Comparison of ENCODE assay signal across 1 cellular context in genomic region chr6:135497412-135498177, GRCh38.
TF ChIP-seq lines count a peak whose summit lies in the region.

AHI1 (minus strand) TSS chr6:135497740; CDS start chr6:135492237, 5,503 bp downstream.

TF ChIP-seq in K562, 482 proteins besides CTCF, POLR2A, EP300 and RAD21 (continued from another document and continues in another):
- TF ChIP-seq USF2 (CRISPR knock-in tag; IDR thresholded peaks at IDR 0.05): no peak
- no peak for TF ChIP-seq ZNF785 (CRISPR knock-in tag; IDR thresholded peaks at IDR 0.05)
- TF ChIP-seq CCNT2 (IDR thresholded peaks at IDR 0.05; ENCODE audit: borderline replicate concordance, extremely low read depth, insufficient read length, low read depth, low read length): peak; percentile 96
- TF ChIP-seq RFX7 (CRISPR knock-in tag; IDR thresholded peaks at IDR 0.05): no peak
- no peak for TF ChIP-seq TCFL5 (CRISPR knock-in tag; conservative IDR thresholded peaks at IDR 0.05)
- no peak for TF ChIP-seq PPARD (CRISPR knock-in tag; IDR thresholded peaks at IDR 0.05)
- peak; percentile 40; the same call in 1 of the 2 replicates for TF ChIP-seq NFE2 (IDR thresholded peaks at IDR 0.05; ENCODE audit: low read depth)
- TF ChIP-seq TCF3 (CRISPR knock-in tag; IDR thresholded peaks at IDR 0.05): no peak; the same call in none of the 2 replicates
- peak; percentile 15; the same call in 1 of the 2 replicates for TF ChIP-seq ZNF766 (CRISPR knock-in tag; conservative IDR thresholded peaks at IDR 0.05)
- no peak for TF ChIP-seq ZNF586 (CRISPR knock-in tag; conservative IDR thresholded peaks at IDR 0.05)
- peak; percentile 99 for TF ChIP-seq FOXP1 (CRISPR knock-in tag; IDR thresholded peaks at IDR 0.05)
- peak; percentile 85 for TF ChIP-seq ZBTB17 (CRISPR knock-in tag; IDR thresholded peaks at IDR 0.05)
- no peak for TF ChIP-seq KLF1 (tag; IDR thresholded peaks at IDR 0.05)
- peak; percentile 40; the same call in 1 of the 2 replicates for TF ChIP-seq TOE1 (IDR thresholded peaks at IDR 0.05; ENCODE audit: borderline replicate concordance)
- TF ChIP-seq TOE1 (CRISPR knock-in tag; IDR thresholded peaks at IDR 0.05; ENCODE audit: borderline replicate concordance, low read depth): peak; percentile 88
- peak; percentile 64; the same call in 1 of the 2 replicates for TF ChIP-seq RREB1 (CRISPR knock-in tag; IDR thresholded peaks at IDR 0.05)
- peak; percentile 97 for TF ChIP-seq THAP12 (CRISPR knock-in tag; IDR thresholded peaks at IDR 0.05)
- peak; percentile 75 for TF ChIP-seq USF1 (CRISPR knock-in tag; IDR thresholded peaks at IDR 0.05)
- TF ChIP-seq ZFP1 (CRISPR knock-in tag; IDR thresholded peaks at IDR 0.05): no peak
- TF ChIP-seq SMARCA4 (IDR thresholded peaks at IDR 0.05): no peak; the same call in 1 of the 2 replicates
- peak; percentile 43; the same call in 1 of the 2 replicates for TF ChIP-seq NCOR1 (IDR thresholded peaks at IDR 0.05)
- TF ChIP-seq TRIM28 (IDR thresholded peaks at IDR 0.05): peak; percentile 47; the same call in 1 of the 2 replicates
- TF ChIP-seq AFF4 (CRISPR knock-in tag; IDR thresholded peaks at IDR 0.05): peak; percentile 94
- TF ChIP-seq FOXJ3 (CRISPR knock-in tag; IDR thresholded peaks at IDR 0.05): no peak
- no peak for TF ChIP-seq SMAD2 (IDR thresholded peaks at IDR 0.05; ENCODE audit: low read depth, low read length)
- no peak for TF ChIP-seq ZNF174 (CRISPR knock-in tag; IDR thresholded peaks at IDR 0.05)
- peak; percentile 43; the same call in 1 of the 2 replicates for TF ChIP-seq MAFK (IDR thresholded peaks at IDR 0.05; ENCODE audit: low read length)
- TF ChIP-seq NR2C2 (CRISPR knock-in tag; IDR thresholded peaks at IDR 0.05): peak; percentile 89
- peak; percentile 87 for TF ChIP-seq NR2C2 (tag; IDR thresholded peaks at IDR 0.05)
- TF ChIP-seq SMARCB1 (IDR thresholded peaks at IDR 0.05; ENCODE audit: insufficient read length, low read depth): no peak
- TF ChIP-seq ESRRA (IDR thresholded peaks at IDR 0.05; ENCODE audit: borderline replicate concordance, low read depth): peak; percentile 68; the same call in 1 of the 2 replicates
- no peak for TF ChIP-seq ZNF318 (IDR thresholded peaks at IDR 0.05; ENCODE audit: borderline replicate concordance in 1 of 2, low read depth in 1 of 2)
- no peak for TF ChIP-seq RNF219 (CRISPR knock-in tag; IDR thresholded peaks at IDR 0.05)
- peak; percentile 31 for TF ChIP-seq DMBX1 (CRISPR knock-in tag; IDR thresholded peaks at IDR 0.05; ENCODE audit: borderline replicate concordance)
- no peak for TF ChIP-seq ZNF384 (IDR thresholded peaks at IDR 0.05; ENCODE audit: low read depth, low read length)
